Comparison of ENCODE assay signal across 8 cellular contexts in genomic region chr4:122827258-122827887, GRCh38. TPM values are rescaled to one million over a fixed set of nuclear protein-coding genes. Genes with fewer than 3 reads are reported as not detected.
DNase-seq lines count a peak whose midpoint lies in the region; ATAC-seq, FAIRE-seq and TF ChIP-seq lines count a peak whose summit lies in the region.

No MANE protein-coding gene starts in this region.

- no peak overlapping the region for H2BK20ac ChIP-seq in H1 (ENCODE audit: low read length)

- peak overlapping the region; percentile 91 for H3K18ac ChIP-seq in H1 (ENCODE audit: extremely low read depth, low read length)

- H3K4me2 ChIP-seq in H1 (ENCODE audit: insufficient read depth in 1 of 2, low read depth in 2 of 2, low read length in 2 of 2) = peak overlapping the region; percentile 69 to 71

- no peaks in the 10 kb centered on the region for H3K79me1 ChIP-seq in H1 (ENCODE audit: low read depth, low read length)

- WGBS in H1 (ENCODE audit: extremely low coverage in 1 of 2, insufficient coverage in 1 of 2, insufficient read length in 1 of 2, insufficient replicate concordance in 2 of 2, low coverage in 1 of 2, low lambda C conversion rate in 2 of 2, missing lambda C conversion rate in 1 of 2), 2 experiments = 1% methylated on average over 53 of the region's 58 CpGs; no CpG with 5 or more reads in 1 of the 2 experiments

- peak overlapping the region; percentile 96 for H2BK5ac ChIP-seq in H1 (ENCODE audit: low read depth, low read length)

- H3K27me3 ChIP-seq in H1 (replicated peaks in 1 of 4; ENCODE audit: control insufficient read depth in 3 of 4, extremely low read depth in 1 of 4, insufficient read depth in 3 of 4, low read length in 3 of 4) = no peaks in the 10 kb centered on the region
- H3K27me3 ChIP-seq in subcutaneous abdominal adipose tissue (ENCODE audit: control insufficient read depth in 5 of 5, insufficient read depth in 4 of 5, low read length in 5 of 5) = no peaks in the 10 kb centered on the region

- no peak overlapping the region for H2AFZ ChIP-seq in H1 (ENCODE audit: low read length)

- H2AK5ac ChIP-seq in H1 (ENCODE audit: low read depth, low read length) = no peak overlapping the region

- TF ChIP-seq CTCF in GM10266 (IDR thresholded peaks at IDR 0.05; ENCODE audit: control insufficient read depth, insufficient read depth, low read depth, missing control alignments) = no peak
- TF ChIP-seq CTCF in H1 (IDR thresholded peaks at IDR 0.05; ENCODE audit: control extremely low read depth in 1 of 3, insufficient read depth in 1 of 3, low read depth in 1 of 3, low read length in 3 of 3) = no peak

- H2BK15ac ChIP-seq in H1 (ENCODE audit: low read length) = no peak overlapping the region

- peak overlapping the region; percentile 97 for H4K8ac ChIP-seq in H1 (ENCODE audit: extremely low read depth, insufficient read depth, low read length)

- peaks cover 18% of the 10 kb centered on the region for H3K4me1 Mint-ChIP-seq in memory B cell

- no peak overlapping the region for H3K23ac ChIP-seq in H1 (ENCODE audit: insufficient read length)

- H3K27ac ChIP-seq in H1 (ENCODE audit: low read depth, low read length) (peak overlapping the region; percentile 94), subcutaneous abdominal adipose tissue (ENCODE audit: low read depth, low read length) (peak overlapping the region; percentile 96)

- no peak; a peak in 2 of 3 replicates for TF ChIP-seq POLR2A in H1 (IDR thresholded peaks at IDR 0.05; ENCODE audit: control extremely low read depth in 1 of 2, low read depth in 2 of 2, low read length in 2 of 2)

- CTCF ChIA-PET in H1 (lab: Charles Lee; ENCODE audit: partially characterized antibody) = interaction anchor here (0.8 to 1.3 kb wide), 2 partner anchors 17 to 70 kb away, joined by 5 to 6 read pairs; no protein-coding TSS in a partner anchor

- H3K36me3 ChIP-seq in H1 (ENCODE audit: control insufficient read depth in 2 of 4, insufficient read depth in 4 of 4, low read length in 3 of 4) (peaks cover 0 to 44% (median 8%) of the 10 kb centered on the region in 4 experiments; a peak in 4 of 8 replicates), subcutaneous abdominal adipose tissue (ENCODE audit: control insufficient read depth in 5 of 5, insufficient read depth in 5 of 5, low read length in 5 of 5) (no peaks in the 10 kb centered on the region)

- no peak for TF ChIP-seq EP300 in H1 (IDR thresholded peaks at IDR 0.05; ENCODE audit: borderline replicate concordance in 1 of 2, low read depth in 2 of 2, low read length in 2 of 2)

- peak overlapping the region; percentile 93 for H3K56ac ChIP-seq in H1 (replicated peaks; ENCODE audit: insufficient read length, low read depth, low read length)

- no peak for TF ChIP-seq RAD21 in H1 (IDR thresholded peaks at IDR 0.05 in 1 of 2, conservative IDR thresholded peaks at IDR 0.05 in 1 of 2; ENCODE audit: low read depth in 2 of 2, low read length in 2 of 2)

- peak overlapping the region; percentile 76 for H3K4me3 Mint-ChIP-seq in memory B cell

- H3K27ac Mint-ChIP-seq in memory B cell = peak overlapping the region; percentile 2

- POLR2A ChIA-PET in H1 (lab: Charles Lee; ENCODE audit: partially characterized antibody) = interaction anchor here (1.0 to 14.2 kb wide), 28 partner anchors 9 to 118 kb away, joined by 3 to 278 read pairs (median 7); partner anchors contain the start of genes BBS12 and NUDT6

- ATAC-seq in GM21360 (IDR thresholded peaks at IDR 0.05; ENCODE audit: unreplicated experiment) = peak; percentile 45
- peak; percentile 33 for ATAC-seq in HG03565 (IDR thresholded peaks at IDR 0.05; ENCODE audit: unreplicated experiment)
- ATAC-seq in memory B cell (ENCODE audit: low read depth) = peak; percentile 32

- H3K9me3 ChIP-seq in H1 (ENCODE audit: insufficient read depth in 2 of 2, low read depth in 1 of 2, low read length in 1 of 2) (no peaks in the 10 kb centered on the region), subcutaneous abdominal adipose tissue (ENCODE audit: control insufficient read depth in 5 of 5, low read length in 5 of 5) (no peaks in the 10 kb centered on the region)

- H4K5ac ChIP-seq in H1 (ENCODE audit: insufficient read length, low read depth, low read length) = peak overlapping the region; percentile 97

- H3K14ac ChIP-seq in H1 (ENCODE audit: insufficient read length) = peak overlapping the region; percentile 19

- peak overlapping the region; percentile 96 to 99 (median 98) for H3K9ac ChIP-seq in H1 (replicated peaks in 1 of 4; ENCODE audit: extremely low read depth in 1 of 4, low read depth in 3 of 4, low read length in 3 of 4)
- peak overlapping the region; percentile 5 to 89 (median 81) for H3K9ac ChIP-seq in subcutaneous abdominal adipose tissue (ENCODE audit: low read length in 5 of 5)

- peaks cover 2% of the 10 kb centered on the region; the same call in 1 of the 2 replicates for H3K23me2 ChIP-seq in H1 (ENCODE audit: low read depth, low read length)

- peak overlapping the region; percentile 90 for H4K91ac ChIP-seq in H1 (replicated peaks; ENCODE audit: insufficient read length, low read length)

- no peaks in the 10 kb centered on the region for H3K36me3 Mint-ChIP-seq in memory B cell

- H3K27me3 Mint-ChIP-seq in memory B cell = peaks cover 30% of the 10 kb centered on the region

- peak overlapping the region; percentile 16 for H2BK120ac ChIP-seq in H1 (replicated peaks; ENCODE audit: low read depth, low read length)

- H3K4me3 ChIP-seq in H1 (ENCODE audit: extremely low read depth in 1 of 4, insufficient read depth in 2 of 4, low read depth in 3 of 4, low read length in 4 of 4) = peak overlapping the region; percentile 79 to 98 (median 90)
- peak overlapping the region; percentile 79 to 89 (median 82) for H3K4me3 ChIP-seq in subcutaneous abdominal adipose tissue (ENCODE audit: low read depth in 1 of 5, low read length in 5 of 5)

- peaks cover 31 to 64% of the 10 kb centered on the region in 2 experiments for H3K79me2 ChIP-seq in H1 (ENCODE audit: control insufficient read depth in 1 of 2, insufficient read depth in 2 of 2, low read length in 2 of 2)

- DNase-seq in GM10266 (ENCODE audit: extremely low spot score) (peak; percentile 79), UCSD-AML1 (lab: John Stamatoyannopoulos, UW; ENCODE audit: unreplicated experiment) (peak; percentile 30), H1 (ENCODE audit: low read depth in 1 of 2, low spot score in 2 of 2) (no peak), memory B cell (ENCODE audit: low spot score in 2 of 2) (peak; percentile 19 to 35), GF-D8 (lab: John Stamatoyannopoulos, UW) (no peak)

- H3K4me1 ChIP-seq in H1 (replicated peaks in 1 of 4; ENCODE audit: control insufficient read depth in 3 of 4, insufficient read depth in 4 of 4, low read length in 3 of 4) (peaks cover 5 to 26% (median 17%) of the 10 kb centered on the region in 4 experiments), subcutaneous abdominal adipose tissue (ENCODE audit: control insufficient read depth in 5 of 5, insufficient read depth in 5 of 5, low read length in 5 of 5) (peaks cover 0 to 47% (median 27%) of the 10 kb centered on the region in 5 donors)

- peak overlapping the region; percentile 91 for H3K4ac ChIP-seq in H1 (replicated peaks; ENCODE audit: insufficient read length, low read depth, low read length)

- no peak for FAIRE-seq in H1 (lab: Jason Lieb, UNC)

- peaks cover 2% of the 10 kb centered on the region for H3K9me3 Mint-ChIP-seq in memory B cell

- H4K20me1 ChIP-seq in H1 (replicated peaks in 1 of 2; ENCODE audit: control insufficient read depth in 1 of 2, insufficient read depth in 2 of 2, low read length in 2 of 2) = peaks cover 4 to 8% of the 10 kb centered on the region in 2 experiments

- no peak overlapping the region for H2BK12ac ChIP-seq in H1 (ENCODE audit: low read depth, low read length)

TF ChIP-seq in H1, 55 proteins besides CTCF, POLR2A, EP300 and RAD21 (continues in another document):
- TF ChIP-seq USF2 (IDR thresholded peaks at IDR 0.05; ENCODE audit: low read length) = no peak
- no peak for TF ChIP-seq KDM1A (IDR thresholded peaks at IDR 0.05; ENCODE audit: borderline replicate concordance, low read length)
- TF ChIP-seq KDM4A (IDR thresholded peaks at IDR 0.05; ENCODE audit: low read depth, low read length, severe bottlenecking) = no peak
- no peak for TF ChIP-seq CBX5 (IDR thresholded peaks at IDR 0.05; ENCODE audit: low read depth, low read length)
- TF ChIP-seq RXRA (IDR thresholded peaks at IDR 0.05; ENCODE audit: insufficient read depth, low read depth, low read length) = no peak
- TF ChIP-seq POU5F1 (IDR thresholded peaks at IDR 0.05; ENCODE audit: low read depth, low read length) = no peak
- no peak for TF ChIP-seq KDM5A (IDR thresholded peaks at IDR 0.05; ENCODE audit: low read length)
- no peak for TF ChIP-seq CTBP2 (IDR thresholded peaks at IDR 0.05; ENCODE audit: borderline replicate concordance, insufficient read depth, insufficient read length, low read length)
- TF ChIP-seq BCL11A (IDR thresholded peaks at IDR 0.05; ENCODE audit: low read depth in 2 of 2, low read length in 2 of 2) = no peak
- TF ChIP-seq BACH1 (IDR thresholded peaks at IDR 0.05; ENCODE audit: low read length) = no peak
- peak; percentile 65; the same call in 1 of the 2 replicates for TF ChIP-seq CHD1 (IDR thresholded peaks at IDR 0.05; ENCODE audit: low read depth, low read length)
- no peak for TF ChIP-seq CBX8 (IDR thresholded peaks at IDR 0.05; ENCODE audit: borderline replicate concordance, low read depth, low read length)
- no peak for TF ChIP-seq YY1 (IDR thresholded peaks at IDR 0.05; ENCODE audit: low read depth, low read length)
- no peak for TF ChIP-seq SRF (IDR thresholded peaks at IDR 0.05; ENCODE audit: low read depth, low read length)
- TF ChIP-seq CREB1 (IDR thresholded peaks at IDR 0.05) = no peak
- TF ChIP-seq HDAC2 (IDR thresholded peaks at IDR 0.05; ENCODE audit: borderline replicate concordance in 1 of 2, low read depth in 2 of 2, low read length in 2 of 2) = no peak

RNA-seq across cellular contexts. Expression of gene FGF2, which starts 0.7 kb away (rescaled TPM):
- 145 and 153 TPM in 2 replicates for total RNA-seq in H1 (2021; fragmentation: NEBNext Ultra II Directional; extraction: Animal tissue kit (Norgen Biotek cat#: 25700))
- 20.5 and 23.4 TPM in 2 replicates for polyA plus RNA-seq in H1 (2011; rRNA removed)
- 45.3 TPM for polyA plus RNA-seq in H1 (2011; cell fraction: cytosol; rRNA removed)
- 30.0 TPM for polyA plus RNA-seq in H1 (2011; cell fraction: nucleus; rRNA removed)
- 42.5 to 55.1 TPM (median 50.9 TPM) in 4 replicates for polyA plus RNA-seq in H1 (2012, experiment 1 of 2)
- polyA plus RNA-seq in H1 (2012, experiment 2 of 2) = 5.4 TPM
- 46.6 TPM for polyA plus RNA-seq in H1 (2013, experiment 1 of 2)
- 39.5 TPM for polyA plus RNA-seq in H1 (2013, experiment 2 of 2)
- 55.5 and 65.6 TPM in 2 replicates for polyA minus RNA-seq in H1 (2011; rRNA and poly(A)+ RNA removed)
- polyA minus RNA-seq in H1 (2011; cell fraction: cytosol; rRNA and poly(A)+ RNA removed) = 84.8 TPM
- 136 TPM for polyA minus RNA-seq in H1 (2011; cell fraction: nucleus; rRNA and poly(A)+ RNA removed)

Comparison
In these comparisons a context has a peak if more than half of its experiments do, and no peak if none do; other contexts are left out.
1. DNase-seq: peak in GM10266 (single experiment), UCSD-AML1 (single experiment) and memory B cell (2 of 2); none in H1 (0 of 2) and GF-D8 (single experiment).
2. Peak in every context shown above with its lines, with median percentiles within 50 percentile points of each other: ATAC-seq.